ENCODE assay signal across 1 cellular context in genomic region chr18:11995445-11996189, GRCh38.
TF ChIP-seq lines count a peak whose summit lies in the region.

No MANE protein-coding gene starts in this region.

TF ChIP-seq in HepG2, 621 proteins besides CTCF, POLR2A, EP300 and RAD21 (continued from another document and continues in another):
- no peak for TF ChIP-seq ATF6 (CRISPR knock-in tag; conservative IDR thresholded peaks at IDR 0.05)
- 0 out of 2 replicates have a peak, but pooled peaks have one; percentile 16 for TF ChIP-seq ZNF616 (CRISPR knock-in tag; IDR thresholded peaks at IDR 0.05; ENCODE audit: low read depth)
- peak in 1 of 2 experiments; percentile 57; a peak in 2 of 4 replicates for TF ChIP-seq HMGXB4 (CRISPR knock-in tag; IDR thresholded peaks at IDR 0.05; ENCODE audit: borderline replicate concordance in 1 of 2, low read depth in 1 of 2)
- TF ChIP-seq NFRKB (IDR thresholded peaks at IDR 0.05) = no peak
- peak; percentile 44; the same call in 1 of the 2 replicates for TF ChIP-seq HDAC2 (CRISPR knock-in tag; IDR thresholded peaks at IDR 0.05)
- TF ChIP-seq ZNF205 (CRISPR knock-in tag; IDR thresholded peaks at IDR 0.05) = peak; percentile 30; the same call in 1 of the 2 replicates
- 0 out of 2 replicates have a peak, but pooled peaks have one; percentile 13 for TF ChIP-seq FOXA3 (CRISPR knock-in tag; IDR thresholded peaks at IDR 0.05)
- TF ChIP-seq HMGXB3 (CRISPR knock-in tag; IDR thresholded peaks at IDR 0.05; ENCODE audit: borderline replicate concordance) = 0 out of 2 replicates have a peak, but pooled peaks have one; percentile 34
- no peak for TF ChIP-seq ZNF318 (CRISPR knock-in tag; IDR thresholded peaks at IDR 0.05)
- peak; percentile 59; the same call in 1 of the 2 replicates for TF ChIP-seq ZNF441 (CRISPR knock-in tag; IDR thresholded peaks at IDR 0.05; ENCODE audit: borderline replicate concordance)
- TF ChIP-seq STAG1 (CRISPR knock-in tag; IDR thresholded peaks at IDR 0.05) = peak; percentile 91
- peak; percentile 52; the same call in 1 of the 2 replicates for TF ChIP-seq MYC (CRISPR knock-in tag; IDR thresholded peaks at IDR 0.05; ENCODE audit: borderline replicate concordance)
- no peak for TF ChIP-seq IRF1 (CRISPR knock-in tag; IDR thresholded peaks at IDR 0.05; ENCODE audit: low read depth)
- TF ChIP-seq NR2F6 (IDR thresholded peaks at IDR 0.05) = 0 out of 2 replicates have a peak, but pooled peaks have one; percentile 20
- peak; percentile 35; the same call in 1 of the 2 replicates for TF ChIP-seq NR2F6 (CRISPR knock-in tag; IDR thresholded peaks at IDR 0.05)
- no peak for TF ChIP-seq ZSCAN20 (CRISPR knock-in tag; IDR thresholded peaks at IDR 0.05; ENCODE audit: borderline replicate concordance)
- TF ChIP-seq ZFP90 (CRISPR knock-in tag; IDR thresholded peaks at IDR 0.05; ENCODE audit: borderline replicate concordance) = no peak
- TF ChIP-seq FOXK1 (CRISPR knock-in tag; IDR thresholded peaks at IDR 0.05; ENCODE audit: borderline replicate concordance, low read depth) = peak; percentile 55; the same call in 1 of the 2 replicates
- TF ChIP-seq NONO (IDR thresholded peaks at IDR 0.05) = no peak
- TF ChIP-seq NONO (CRISPR knock-in tag; conservative IDR thresholded peaks at IDR 0.05) = 0 out of 2 replicates have a peak, but pooled peaks have one; percentile 38
- peak; percentile 26; the same call in 1 of the 2 replicates for TF ChIP-seq MED1 (CRISPR knock-in tag; IDR thresholded peaks at IDR 0.05)
- TF ChIP-seq ZMAT3 (CRISPR knock-in tag; conservative IDR thresholded peaks at IDR 0.05) = 0 out of 2 replicates have a peak, but pooled peaks have one; percentile 59
- TF ChIP-seq ZNF891 (CRISPR knock-in tag; IDR thresholded peaks at IDR 0.05) = 0 out of 2 replicates have a peak, but pooled peaks have one; percentile 20
- 0 out of 2 replicates have a peak, but pooled peaks have one; percentile 23 for TF ChIP-seq ZNF768 (CRISPR knock-in tag; IDR thresholded peaks at IDR 0.05)
- no peak for TF ChIP-seq NKX3-1 (CRISPR knock-in tag; IDR thresholded peaks at IDR 0.05)
- no peak for TF ChIP-seq RCOR2 (CRISPR knock-in tag; IDR thresholded peaks at IDR 0.05)
- TF ChIP-seq RXRA (CRISPR knock-in tag; IDR thresholded peaks at IDR 0.05) = 0 out of 2 replicates have a peak, but pooled peaks have one; percentile 48
- TF ChIP-seq MIER3 (CRISPR knock-in tag; IDR thresholded peaks at IDR 0.05; ENCODE audit: borderline replicate concordance) = 0 out of 2 replicates have a peak, but pooled peaks have one; percentile 23
- 0 out of 2 replicates have a peak, but pooled peaks have one; percentile 30 for TF ChIP-seq KLF11 (CRISPR knock-in tag; IDR thresholded peaks at IDR 0.05)
- TF ChIP-seq SP140L (CRISPR knock-in tag; IDR thresholded peaks at IDR 0.05; ENCODE audit: borderline replicate concordance) = 0 out of 2 replicates have a peak, but pooled peaks have one; percentile 39
- 0 out of 2 replicates have a peak, but pooled peaks have one; percentile 36 for TF ChIP-seq ZNF124 (CRISPR knock-in tag; IDR thresholded peaks at IDR 0.05)
- 0 out of 2 replicates have a peak, but pooled peaks have one; percentile 10 for TF ChIP-seq MAX (IDR thresholded peaks at IDR 0.05)
- 0 out of 2 replicates have a peak, but pooled peaks have one; percentile 18 for TF ChIP-seq FOXP4 (CRISPR knock-in tag; IDR thresholded peaks at IDR 0.05)
- 0 out of 2 replicates have a peak, but pooled peaks have one; percentile 47 for TF ChIP-seq MIXL1 (CRISPR knock-in tag; IDR thresholded peaks at IDR 0.05)
- 0 out of 2 replicates have a peak, but pooled peaks have one; percentile 58 for TF ChIP-seq IRF2 (CRISPR knock-in tag; IDR thresholded peaks at IDR 0.05)
- TF ChIP-seq PLRG1 (conservative IDR thresholded peaks at IDR 0.05) = no peak
- peak; percentile 14; the same call in 1 of the 2 replicates for TF ChIP-seq IKZF5 (CRISPR knock-in tag; IDR thresholded peaks at IDR 0.05)
- peak; percentile 67 for TF ChIP-seq KAT8 (CRISPR knock-in tag; IDR thresholded peaks at IDR 0.05)
- TF ChIP-seq SMC3 (IDR thresholded peaks at IDR 0.05; ENCODE audit: low read length) = peak; percentile 90
- TF ChIP-seq FOSL2 (CRISPR knock-in tag; IDR thresholded peaks at IDR 0.05) = peak; percentile 54
